Comparison of ENCODE assay signal across 1 cellular context in genomic region chr1:1562556-1563195, GRCh38.
TF ChIP-seq lines count a peak whose summit lies in the region.

No MANE protein-coding gene starts in this region.

TF ChIP-seq in K562, 482 proteins besides CTCF, POLR2A, EP300 and RAD21:
- TF ChIP-seq MTA1 (IDR thresholded peaks at IDR 0.05; ENCODE audit: borderline replicate concordance) (no peak), RBM22 (IDR thresholded peaks at IDR 0.05; ENCODE audit: low read depth, low read length, poor library complexity, severe bottlenecking) (peak; percentile 71), ZNF707 (CRISPR knock-in tag; conservative IDR thresholded peaks at IDR 0.05) (no peak), SUPT5H (IDR thresholded peaks at IDR 0.05) (peak; percentile 51), STAT6 (CRISPR knock-in tag; IDR thresholded peaks at IDR 0.05) (no peak), MYNN (IDR thresholded peaks at IDR 0.05) (0 out of 2 replicates have a peak, but pooled peaks have one; percentile 18), MYNN (CRISPR knock-in tag; IDR thresholded peaks at IDR 0.05) (no peak), CBX1 (IDR thresholded peaks at IDR 0.05; ENCODE audit: low read depth) (no peak), RBFOX2 (IDR thresholded peaks at IDR 0.05; ENCODE audit: low read depth, low read length) (peak; percentile 61), POLR2G (IDR thresholded peaks at IDR 0.05; ENCODE audit: low read depth, low read length) (peak; percentile 73), DACH1 (IDR thresholded peaks at IDR 0.05; ENCODE audit: partially characterized antibody) (no peak), MEF2A (IDR thresholded peaks at IDR 0.05; ENCODE audit: control insufficient read depth, low read depth, low read length) (no peak)
- TF ChIP-seq, protein P1, sequence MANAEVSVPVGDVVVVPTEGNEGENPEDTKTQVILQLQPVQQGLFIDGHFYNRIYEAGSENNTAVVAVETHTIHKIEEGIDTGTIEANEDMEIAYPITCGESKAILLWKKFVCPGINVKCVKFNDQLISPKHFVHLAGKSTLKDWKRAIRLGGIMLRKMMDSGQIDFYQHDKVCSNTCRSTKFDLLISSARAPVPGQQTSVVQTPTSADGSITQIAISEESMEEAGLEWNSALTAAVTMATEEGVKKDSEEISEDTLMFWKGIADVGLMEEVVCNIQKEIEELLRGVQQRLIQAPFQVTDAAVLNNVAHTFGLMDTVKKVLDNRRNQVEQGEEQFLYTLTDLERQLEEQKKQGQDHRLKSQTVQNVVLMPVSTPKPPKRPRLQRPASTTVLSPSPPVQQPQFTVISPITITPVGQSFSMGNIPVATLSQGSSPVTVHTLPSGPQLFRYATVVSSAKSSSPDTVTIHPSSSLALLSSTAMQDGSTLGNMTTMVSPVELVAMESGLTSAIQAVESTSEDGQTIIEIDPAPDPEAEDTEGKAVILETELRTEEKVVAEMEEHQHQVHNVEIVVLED (CRISPR knock-in tag; IDR thresholded peaks at IDR 0.05) = no peak
